ENCODE assay signal across 9 cellular contexts in the genomic region with DNA sequence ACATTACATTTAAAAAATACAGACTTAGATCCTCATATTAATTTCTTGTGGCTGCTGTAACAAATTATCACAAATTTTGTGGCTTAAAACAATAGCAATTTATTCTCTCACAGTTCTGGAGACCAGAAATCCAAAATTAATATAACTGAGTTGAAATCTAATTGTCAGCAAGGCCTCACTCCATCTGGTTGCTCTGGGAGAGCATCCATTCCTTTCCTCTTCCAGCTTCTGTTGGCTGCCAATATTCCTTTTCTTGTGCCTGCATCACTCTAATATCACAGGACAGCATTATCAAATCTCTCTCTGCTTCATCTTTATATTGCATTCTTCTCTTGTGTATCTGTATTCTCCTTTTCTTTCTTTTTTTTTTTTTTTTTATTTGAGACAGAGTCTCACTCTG.
"Had no signal": no experiment of that assay in that cellular context is flagged by ENCODE, and none has a peak within 500 bp of the region (broad histone marks: within the 10 kb centered on the region; RNA-seq: fewer than 3 reads in every experiment).

No MANE protein-coding gene starts in this region.

- H3K4me3 Mint-ChIP-seq: HFFc6 had no signal

- ATAC-seq: HCT116, K562 had no signal

- H3K27ac ChIP-seq: GM23248 had no signal

- H3K9me3 ChIP-seq: HAP-1 had no signal

- H3K27ac Mint-ChIP-seq: HFFc6 had no signal

- DNase-seq: GM23248, GOT3, H7, HFFc6, IMR-90, KG1 had no signal
